Comparison of ENCODE assay signal across 25 cellular contexts in the genomic region with DNA sequence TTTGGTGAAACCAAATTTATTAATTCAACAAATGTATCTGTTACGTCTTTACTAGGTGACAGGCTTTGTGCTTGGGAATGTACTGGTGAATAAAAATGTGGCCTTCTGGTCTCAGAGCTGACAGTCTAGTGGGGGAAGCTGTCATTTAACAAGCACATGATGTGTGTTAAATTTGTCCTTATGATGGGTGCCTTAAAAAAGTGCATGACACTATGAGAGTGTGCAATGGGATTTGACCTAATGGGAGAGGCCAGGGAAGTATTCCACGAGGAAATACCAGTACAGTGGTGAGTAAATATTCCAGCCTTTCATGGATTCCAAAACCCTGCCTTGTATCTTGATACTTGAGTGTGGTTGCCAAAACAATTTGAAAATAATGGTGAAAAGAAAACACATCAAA.
"Had no signal": no experiment of that assay in that cellular context is flagged by ENCODE, and none has a peak within 500 bp of the region (broad histone marks: within the 10 kb centered on the region; RNA-seq: fewer than 3 reads in every experiment).

No MANE protein-coding gene starts in this region.

- H3K27me3 ChIP-seq: adrenal gland, breast epithelium, SJSA1 had no signal

- ATAC-seq: activated CD4-positive, CD25-positive, alpha-beta regulatory T cell treated with anti-CD3 and anti-CD28 coated beads, Interleukin-2, amount 50 U/mL, for 24 hours; activated CD8-positive, alpha-beta T cell treated with anti-CD3 and anti-CD28 coated beads for 36 hours; Panc1 had no signal

- DNase-seq: activated CD4-positive, alpha-beta T cell treated with anti-CD3 and anti-CD28 coated beads for 4 hours; activated CD8-positive, alpha-beta memory T cell treated with anti-CD3 and anti-CD28 coated beads, Interleukin-2, amount 50 U/mL, for 4 hours; activated CD8-positive, alpha-beta T cell treated with anti-CD3 and anti-CD28 coated beads for 36 hours; activated naive CD4-positive, alpha-beta T cell treated with anti-CD3 and anti-CD28 coated beads, Interleukin-2, amount 50 U/mL, for 16 hours; activated naive CD8-positive, alpha-beta T cell treated with anti-CD3 and anti-CD28 coated beads, Interleukin-2, amount 10 ng/mL, durations not matched to agents 7 days and 5 days; adrenal gland; anterior cingulate cortex; IMR-90; Kasumi-1; KBM-7; NCI-H1048; NCI-H146; NCI-H1930; NCI-H2171 treated with DMSO at 0.1 percent for 48 hours; NCI-H345; NCI-H510A; NCI-H69; NK-92 treated with Interleukin-12 subunit alpha and Interleukin-12 subunit beta, amount 100 ng/mL, for 24 hours; OCI-M1; RPMI8226; SHP77 had no signal

- H3K27ac ChIP-seq: adrenal gland, breast epithelium, SJSA1 had no signal

- H3K4me1 ChIP-seq: adrenal gland, breast epithelium, SJSA1 had no signal

- H3K36me3 ChIP-seq: adrenal gland, breast epithelium, SJSA1 had no signal

- H3K9me3 ChIP-seq: adrenal gland, breast epithelium, SJSA1 had no signal

- H3K4me3 ChIP-seq: adrenal gland, breast epithelium, SJSA1 had no signal
